ENCODE assay signal across 8 cellular contexts in genomic region chr3:72445827-72446405, GRCh38. TPM values are rescaled to one million over a fixed set of nuclear protein-coding genes. Genes with fewer than 3 reads are reported as not detected.
DNase-seq lines count a peak whose midpoint lies in the region; ATAC-seq, FAIRE-seq and TF ChIP-seq lines count a peak whose summit lies in the region.

No MANE protein-coding gene starts in this region.

- no peaks in the 10 kb centered on the region for H3K9me3 Mint-ChIP-seq in T-helper 2 cell treated with Interferon-gamma antibody and Interleukin-4, amounts not matched to agents 5 μg/mL and 100 μg/mL, for 36 hours
- peaks cover 5 to 19% of the 10 kb centered on the region in 2 donors for H3K9me3 Mint-ChIP-seq in activated naive CD4-positive, alpha-beta T cell treated with anti-CD3 and anti-CD28 coated beads, Interleukin-2, amount 50 U/mL, for 72 hours

- H3K27ac ChIP-seq in kidney (ENCODE audit: low read depth in 2 of 2, low read length in 2 of 2): peak overlapping the region; percentile 93
- H3K27ac ChIP-seq in testis: peak overlapping the region; percentile 95 to 96

- intact Hi-C loops in kidney (cut with DNase I) (no loop called here), testis (cut with DNase I; ENCODE audit: low total_unique reads) (no loop called here)

- TF ChIP-seq CTCF in kidney (IDR thresholded peaks at IDR 0.05; ENCODE audit: borderline replicate concordance, extremely low read depth, insufficient read depth) (no peak), testis (IDR thresholded peaks at IDR 0.05) (no peak), GM13976 (IDR thresholded peaks at IDR 0.05; ENCODE audit: borderline replicate concordance, control extremely low read depth, extremely low read depth, insufficient read depth, missing control alignments) (no peak)

- H3K9ac ChIP-seq in kidney (ENCODE audit: low read length in 2 of 2): peak overlapping the region; percentile 91 to 98

- peaks cover 55% of the 10 kb centered on the region for H3K4me1 Mint-ChIP-seq in T-helper 2 cell treated with Interferon-gamma antibody and Interleukin-4, amounts not matched to agents 5 μg/mL and 100 μg/mL, for 36 hours (ENCODE audit: low read depth)

- H3K27me3 Mint-ChIP-seq in T-helper 2 cell treated with Interferon-gamma antibody and Interleukin-4, amounts not matched to agents 5 μg/mL and 100 μg/mL, for 36 hours (ENCODE audit: low read depth): no peaks in the 10 kb centered on the region

- DNase-seq in T-helper 2 cell treated with Interferon-gamma antibody and Interleukin-4, amounts not matched to agents 5 μg/mL and 100 μg/mL, for 36 hours (ENCODE audit: low spot score): no peak
- DNase-seq in T-helper 2 cell (no peak), kidney (no peak), testis (no peak), SK-N-DZ (ENCODE audit: low spot score) (no peak), NCI-H128 (lab: John Stamatoyannopoulos, UW; ENCODE audit: unreplicated experiment) (no peak), GM13976 (ENCODE audit: low spot score) (no peak)
- DNase-seq in activated naive CD4-positive, alpha-beta T cell treated with anti-CD3 and anti-CD28 coated beads, Interleukin-2, amount 50 U/mL, for 72 hours (ENCODE audit: low spot score in 2 of 2): no peak

- H3K36me3 ChIP-seq in kidney (ENCODE audit: control insufficient read depth in 1 of 2, insufficient read depth in 2 of 2, low read length in 2 of 2) (no peaks in the 10 kb centered on the region), testis (ENCODE audit: low read depth, missing control alignments) (no peaks in the 10 kb centered on the region)

- peaks cover 11 to 23% of the 10 kb centered on the region in 2 donors for H3K4me1 ChIP-seq in kidney (ENCODE audit: control insufficient read depth in 1 of 2, insufficient read depth in 1 of 2, low read depth in 1 of 2, low read length in 2 of 2)
- peaks cover 17% of the 10 kb centered on the region for H3K4me1 ChIP-seq in testis

- TF ChIP-seq POLR2A in testis (IDR thresholded peaks at IDR 0.05): no peak

- no peak for ATAC-seq in activated naive CD4-positive, alpha-beta T cell treated with anti-CD3 and anti-CD28 coated beads, Interleukin-2, amount 50 U/mL, for 72 hours

- WGBS in testis, 2 donors: 7 to 10% methylated on average over 8 of the region's 8 CpGs

- in situ Hi-C loops in GM13976 (cut with MboI; ENCODE audit: low sequenced_read_pairs, unreplicated experiment): no loop called here

- H3K9me3 ChIP-seq in kidney (ENCODE audit: control insufficient read depth in 1 of 2, low read length in 2 of 2): no peaks in the 10 kb centered on the region
- no peaks in the 10 kb centered on the region for H3K9me3 ChIP-seq in testis

- peak overlapping the region; percentile 97 for H3K27ac Mint-ChIP-seq in T-helper 2 cell treated with Interferon-gamma antibody and Interleukin-4, amounts not matched to agents 5 μg/mL and 100 μg/mL, for 36 hours
- peak overlapping the region; percentile 90 to 99 for H3K27ac Mint-ChIP-seq in activated naive CD4-positive, alpha-beta T cell treated with anti-CD3 and anti-CD28 coated beads, Interleukin-2, amount 50 U/mL, for 72 hours

- H3K27me3 ChIP-seq in testis: no peaks in the 10 kb centered on the region

- peaks cover 38% of the 10 kb centered on the region for H3K36me3 Mint-ChIP-seq in T-helper 2 cell treated with Interferon-gamma antibody and Interleukin-4, amounts not matched to agents 5 μg/mL and 100 μg/mL, for 36 hours (ENCODE audit: low read depth)
- H3K36me3 Mint-ChIP-seq in activated naive CD4-positive, alpha-beta T cell treated with anti-CD3 and anti-CD28 coated beads, Interleukin-2, amount 50 U/mL, for 72 hours: peaks cover 32 to 71% of the 10 kb centered on the region in 2 donors

- H3K4me3 ChIP-seq in kidney (ENCODE audit: low read length in 2 of 2): peak overlapping the region; percentile 89 to 99
- H3K4me3 ChIP-seq in testis: peak overlapping the region; percentile 90 to 94

- H3K4me3 Mint-ChIP-seq in T-helper 2 cell treated with Interferon-gamma antibody and Interleukin-4, amounts not matched to agents 5 μg/mL and 100 μg/mL, for 36 hours: peak overlapping the region; percentile 98

- no peak for FAIRE-seq in kidney (lab: Jason Lieb, UNC)

RNA-seq across cellular contexts. Expression of gene RYBP, which starts 0.5 kb away (rescaled TPM):
- 10 to 100 TPM; 15.9 to 36.6 TPM for total RNA-seq in activated naive CD4-positive, alpha-beta T cell treated with anti-CD3 and anti-CD28 coated beads, Interleukin-2, amount 50 U/mL, for 72 hours
- total RNA-seq in kidney (19.9 TPM), testis (10 to 100 TPM; 19.8 to 22.1 TPM)
- polyA plus RNA-seq in kidney (ENCODE audit: insufficient read depth, low read depth, low replicate concordance) (8.5 TPM), testis (ENCODE audit: insufficient read depth, low read depth, low replicate concordance) (32.2 TPM)
- polyA plus RNA-seq in SK-N-DZ (2014; cell fraction: cytosol; rRNA removed): 4.7 and 5.0 TPM in 2 replicates
- 5.3 and 6.6 TPM in 2 replicates for polyA plus RNA-seq in SK-N-DZ (2014; cell fraction: nucleus; rRNA removed)
